In genomic region chr4:152138451-152138850, GRCh38 we compare ENCODE assay signal across 20 cellular contexts.
DNase-seq lines count a peak whose midpoint lies in the region; ATAC-seq and TF ChIP-seq lines count a peak whose summit lies in the region.
"Had no signal": no experiment of that assay in that cellular context is flagged by ENCODE, and none has a peak within 500 bp of the region (broad histone marks: within the 10 kb centered on the region; RNA-seq: fewer than 3 reads in every experiment).

No MANE protein-coding gene starts in this region.

- ATAC-seq in DND-41 (ENCODE audit: insufficient read depth, low read depth) = peak; percentile 99
- ATAC-seq: foreskin keratinocyte; right cardiac atrium; stimulated activated naive CD8-positive, alpha-beta T cell treated with anti-CD3 and anti-CD28 coated beads, Interleukin-15, Interleukin-2, amounts not matched to agents 100 U/mL and 50 U/mL, for 24 hours had no signal

- in situ Hi-C loops in HAP-1 (cut with MboI; ENCODE audit: low sequenced_read_pairs) = no loop called here

- H3K9me3 ChIP-seq in DND-41 (ENCODE audit: insufficient read depth, low read length, severe bottlenecking) = no peaks in the 10 kb centered on the region
- H3K9me3 ChIP-seq in HAP-1 = no peaks in the 10 kb centered on the region
- H3K9me3 ChIP-seq: upper lobe of left lung had no signal

- H4K20me1 ChIP-seq in DND-41 (ENCODE audit: insufficient read depth, low read length) = no peaks in the 10 kb centered on the region

- H3K4me2 ChIP-seq in DND-41 (ENCODE audit: insufficient read depth, low read length) = peak overlapping the region; percentile 51

- peak overlapping the region; percentile 41 for H3K9ac ChIP-seq in DND-41 (ENCODE audit: low read depth, low read length)

- DNase-seq in NCI-H2171 treated with DMSO at 0.1 percent for 48 hours (lab: John Stamatoyannopoulos, UW) (peak; percentile 17), NCI-H2171 (lab: John Stamatoyannopoulos, UW) (no peak), DND-41 (peak; percentile 92), OCI-M1 (lab: John Stamatoyannopoulos, UW) (peak; percentile 48), cerebellar cortex (ENCODE audit: low spot score) (peak; percentile 13), HAP-1 (ENCODE audit: low spot score in 2 of 2) (no peak), Ammon's horn (ENCODE audit: low spot score) (no peak), GM10266 (ENCODE audit: extremely low spot score) (no peak)
- DNase-seq: activated CD4-positive, CD25-positive, alpha-beta regulatory T cell treated with anti-CD3 and anti-CD28 coated beads, Interleukin-2, amount 50 U/mL, for 72 hours; activated T-cell treated with anti-CD3 and anti-CD28 coated beads, Interleukin-2, amount 50 U/mL, for 48 hours; cortex of kidney; DMS79; foreskin keratinocyte; NCI-H345; nucleus accumbens; right cardiac atrium; SIG-M5; stimulated activated naive CD8-positive, alpha-beta T cell treated with anti-CD3 and anti-CD28 coated beads, Interleukin-15, Interleukin-2, amounts not matched to agents 100 U/mL and 50 U/mL, for 24 hours had no signal

- peaks cover 44% of the 10 kb centered on the region for H3K4me1 ChIP-seq in DND-41 (ENCODE audit: insufficient read depth, low read length)
- H3K4me1 ChIP-seq in HAP-1 = no peaks in the 10 kb centered on the region
- H3K4me1 ChIP-seq: foreskin keratinocyte, upper lobe of left lung had no signal

- peak overlapping the region; percentile 74 for H3K27ac ChIP-seq in DND-41 (ENCODE audit: low read length)
- H3K27ac ChIP-seq: 22Rv1, foreskin keratinocyte, upper lobe of left lung had no signal

- H3K27me3 ChIP-seq in DND-41 (ENCODE audit: insufficient read depth, low read length, poor library complexity) (no peaks in the 10 kb centered on the region), HAP-1 (ENCODE audit: low read depth) (0 out of 2 replicates have a peak, but pooled peaks cover 3% of the 10 kb centered on the region)
- H3K27me3 ChIP-seq: upper lobe of left lung had no signal

- no peaks in the 10 kb centered on the region for H3K79me2 ChIP-seq in DND-41 (ENCODE audit: insufficient read depth, low read length)

- 0 out of 2 replicates have a peak overlapping the region, but pooled peaks have one; percentile 27 for H2AFZ ChIP-seq in DND-41 (ENCODE audit: low read depth, low read length)

- 0 out of 4 replicates have a peak overlapping the region, but pooled peaks of 1 of the 2 experiments have one; percentile 2 for H3K4me3 ChIP-seq in DND-41 (ENCODE audit: low read depth in 1 of 2, low read length in 2 of 2)
- H3K4me3 ChIP-seq in HAP-1 = no peak overlapping the region
- H3K4me3 ChIP-seq: upper lobe of left lung had no signal

- no peak for TF ChIP-seq CTCF in DND-41 (IDR thresholded peaks at IDR 0.05; ENCODE audit: borderline replicate concordance, extremely low read depth, low read length, poor library complexity, severe bottlenecking)
- no peak for TF ChIP-seq CTCF in GM10266 (IDR thresholded peaks at IDR 0.05; ENCODE audit: control insufficient read depth, insufficient read depth, low read depth, missing control alignments)

- H3K36me3 ChIP-seq in DND-41 (ENCODE audit: insufficient read depth, low read length) (no peaks in the 10 kb centered on the region), HAP-1 (replicated peaks) (no peaks in the 10 kb centered on the region)
- H3K36me3 ChIP-seq: upper lobe of left lung had no signal

Comparison
In these comparisons a context has a peak if more than half of its experiments do, and no peak if none do; other contexts are left out.
1. DNase-seq: peak in NCI-H2171 treated with DMSO at 0.1 percent for 48 hours (single experiment), DND-41 (single experiment), OCI-M1 (single experiment) and cerebellar cortex (single experiment); none in NCI-H2171 (single experiment), HAP-1 (0 of 2), Ammon's horn (single experiment) and GM10266 (single experiment).